ENCODE assay signal across 29 cellular contexts in genomic region chr1:163583782-163584181, GRCh38.
"Had no signal": no experiment of that assay in that cellular context is flagged by ENCODE, and none has a peak within 500 bp of the region (broad histone marks: within the 10 kb centered on the region; RNA-seq: fewer than 3 reads in every experiment).

No MANE protein-coding gene starts in this region.

- H3K9me3 Mint-ChIP-seq: activated CD4-positive, alpha-beta memory T cell treated with anti-CD3 and anti-CD28 coated beads, Interleukin-2, amount 10 ng/mL, durations not matched to agents 7 days and 5 days; activated CD4-positive, alpha-beta T cell treated with anti-CD3 and anti-CD28 coated beads, Interleukin-2, amount 10 ng/mL, durations not matched to agents 7 days and 5 days; activated naive CD4-positive, alpha-beta T cell treated with anti-CD3 and anti-CD28 coated beads, Interleukin-2, amount 10 ng/mL, durations not matched to agents 7 days and 5 days; activated naive CD8-positive, alpha-beta T cell treated with anti-CD3 and anti-CD28 coated beads, Interleukin-2, amount 10 ng/mL, durations not matched to agents 7 days and 5 days; activated T-cell treated with anti-CD3 and anti-CD28 coated beads, Interleukin-2, amount 50 U/mL, for 24 hours; brain; memory B cell; natural killer cell treated with Interleukin-12 subunit alpha and Interleukin-12 subunit beta and Interleukin-15 and Interleukin-18, amount 100 ng/mL, for 72 hours; stimulated activated naive B cell treated with anti-CD40 and anti-IgM and Interleukin-4, amounts not matched to agents 10 μg/mL and 1 μg/mL and 100 μg/mL, for 72 hours had no signal

- H2AFZ ChIP-seq: hepatocyte had no signal

- H3K27ac Mint-ChIP-seq: activated CD4-positive, alpha-beta memory T cell treated with anti-CD3 and anti-CD28 coated beads, Interleukin-2, amount 10 ng/mL, durations not matched to agents 7 days and 5 days; activated CD4-positive, alpha-beta T cell treated with anti-CD3 and anti-CD28 coated beads, Interleukin-2, amount 10 ng/mL, durations not matched to agents 7 days and 5 days; activated naive CD4-positive, alpha-beta T cell treated with anti-CD3 and anti-CD28 coated beads, Interleukin-2, amount 10 ng/mL, durations not matched to agents 7 days and 5 days; activated naive CD8-positive, alpha-beta T cell treated with anti-CD3 and anti-CD28 coated beads, Interleukin-2, amount 10 ng/mL, durations not matched to agents 7 days and 5 days; activated T-cell treated with anti-CD3 and anti-CD28 coated beads, Interleukin-2, amount 50 U/mL, for 24 hours; brain; memory B cell; natural killer cell treated with Interleukin-12 subunit alpha and Interleukin-12 subunit beta and Interleukin-15 and Interleukin-18, amount 100 ng/mL, for 72 hours; stimulated activated naive B cell treated with anti-CD40 and anti-IgM and Interleukin-4, amounts not matched to agents 10 μg/mL and 1 μg/mL and 100 μg/mL, for 72 hours; T-helper 17 cell had no signal

- H3K9me3 ChIP-seq: ascending aorta, colonic mucosa, esophagus squamous epithelium, right atrium auricular region, transverse colon had no signal

- ATAC-seq: left cardiac atrium; natural killer cell treated with Interleukin-12 subunit alpha and Interleukin-12 subunit beta and Interleukin-15 and Interleukin-18, amount 100 ng/mL, for 72 hours; stimulated activated naive B cell treated with anti-CD40 and anti-IgM and Interleukin-4, amounts not matched to agents 10 μg/mL and 1 μg/mL and 100 μg/mL, for 72 hours; T-helper 17 cell had no signal

- H3K79me2 ChIP-seq: hepatocyte had no signal

- H3K4me2 ChIP-seq: hepatocyte had no signal

- DNase-seq: activated CD4-positive, alpha-beta memory T cell treated with anti-CD3 and anti-CD28 coated beads, Interleukin-2, amount 10 ng/mL, durations not matched to agents 7 days and 5 days; activated CD4-positive, alpha-beta T cell treated with anti-CD3 and anti-CD28 coated beads, Interleukin-2, amount 10 ng/mL, durations not matched to agents 7 days and 5 days; activated CD4-positive, CD25-positive, alpha-beta regulatory T cell treated with anti-CD3 and anti-CD28 coated beads, Interleukin-2, amount 50 U/mL, for 72 hours; activated CD8-positive, alpha-beta memory T cell treated with anti-CD3 and anti-CD28 coated beads, Interleukin-2, amount 50 U/mL, for 48 hours; activated gamma-delta T cell; activated naive CD4-positive, alpha-beta T cell treated with anti-CD3 and anti-CD28 coated beads, Interleukin-2, amount 10 ng/mL, durations not matched to agents 7 days and 5 days; activated naive CD8-positive, alpha-beta T cell treated with anti-CD3 and anti-CD28 coated beads, Interleukin-2, amount 10 ng/mL, durations not matched to agents 7 days and 5 days; activated T-cell treated with anti-CD3 and anti-CD28 coated beads, Interleukin-2, amount 50 U/mL, for 24 hours; cerebellar nuclear complex; colonic mucosa; effector CD8-positive, alpha-beta T cell; esophagus squamous epithelium; glutamatergic neuron; islet precursor cell; left cardiac atrium; stimulated activated CD4-positive, alpha-beta T cell treated with anti-CD3 and anti-CD28 coated beads, Interleukin-15, amount 100 ng/mL, for 24 hours; stimulated activated CD4-positive, alpha-beta T cell treated with anti-CD3 and anti-CD28 coated beads, Interleukin-2, amount 100 ng/mL, for 24 hours; stimulated activated naive B cell treated with anti-CD40 and anti-IgM and Interleukin-4, amounts not matched to agents 10 μg/mL and 1 μg/mL and 100 μg/mL, for 72 hours; T-helper 17 cell; T1000; transverse colon had no signal

- H3K4me1 Mint-ChIP-seq: activated CD4-positive, alpha-beta memory T cell treated with anti-CD3 and anti-CD28 coated beads, Interleukin-2, amount 10 ng/mL, durations not matched to agents 7 days and 5 days; activated CD4-positive, alpha-beta T cell treated with anti-CD3 and anti-CD28 coated beads, Interleukin-2, amount 10 ng/mL, durations not matched to agents 7 days and 5 days; activated naive CD4-positive, alpha-beta T cell treated with anti-CD3 and anti-CD28 coated beads, Interleukin-2, amount 10 ng/mL, durations not matched to agents 7 days and 5 days; activated naive CD8-positive, alpha-beta T cell treated with anti-CD3 and anti-CD28 coated beads, Interleukin-2, amount 10 ng/mL, durations not matched to agents 7 days and 5 days; memory B cell; stimulated activated naive B cell treated with anti-CD40 and anti-IgM and Interleukin-4, amounts not matched to agents 10 μg/mL and 1 μg/mL and 100 μg/mL, for 72 hours; T-helper 17 cell had no signal

- H3K4me1 ChIP-seq: ascending aorta, colonic mucosa, esophagus squamous epithelium, right atrium auricular region had no signal

- H3K4me3 ChIP-seq: ascending aorta, cardiac muscle cell, colonic mucosa, esophagus squamous epithelium, hepatocyte, right atrium auricular region, transverse colon had no signal

- H3K36me3 Mint-ChIP-seq: activated naive CD4-positive, alpha-beta T cell treated with anti-CD3 and anti-CD28 coated beads, Interleukin-2, amount 10 ng/mL, durations not matched to agents 7 days and 5 days; activated naive CD8-positive, alpha-beta T cell treated with anti-CD3 and anti-CD28 coated beads, Interleukin-2, amount 10 ng/mL, durations not matched to agents 7 days and 5 days; brain; memory B cell; natural killer cell treated with Interleukin-12 subunit alpha and Interleukin-12 subunit beta and Interleukin-15 and Interleukin-18, amount 100 ng/mL, for 72 hours; stimulated activated naive B cell treated with anti-CD40 and anti-IgM and Interleukin-4, amounts not matched to agents 10 μg/mL and 1 μg/mL and 100 μg/mL, for 72 hours had no signal

- H3K36me3 ChIP-seq: ascending aorta, cardiac muscle cell, colonic mucosa, esophagus squamous epithelium, right atrium auricular region, transverse colon had no signal

- H3K27me3 ChIP-seq: ascending aorta, cardiac muscle cell, colonic mucosa, esophagus squamous epithelium, hepatocyte, right atrium auricular region, transverse colon had no signal

- H3K4me3 Mint-ChIP-seq: activated CD4-positive, alpha-beta memory T cell treated with anti-CD3 and anti-CD28 coated beads, Interleukin-2, amount 10 ng/mL, durations not matched to agents 7 days and 5 days; activated CD4-positive, alpha-beta T cell treated with anti-CD3 and anti-CD28 coated beads, Interleukin-2, amount 10 ng/mL, durations not matched to agents 7 days and 5 days; activated naive CD4-positive, alpha-beta T cell treated with anti-CD3 and anti-CD28 coated beads, Interleukin-2, amount 10 ng/mL, durations not matched to agents 7 days and 5 days; activated naive CD8-positive, alpha-beta T cell treated with anti-CD3 and anti-CD28 coated beads, Interleukin-2, amount 10 ng/mL, durations not matched to agents 7 days and 5 days; activated T-cell treated with anti-CD3 and anti-CD28 coated beads, Interleukin-2, amount 50 U/mL, for 24 hours; brain; memory B cell; natural killer cell treated with Interleukin-12 subunit alpha and Interleukin-12 subunit beta and Interleukin-15 and Interleukin-18, amount 100 ng/mL, for 72 hours; stimulated activated naive B cell treated with anti-CD40 and anti-IgM and Interleukin-4, amounts not matched to agents 10 μg/mL and 1 μg/mL and 100 μg/mL, for 72 hours; T-helper 17 cell had no signal

- H3K27me3 Mint-ChIP-seq: activated CD4-positive, alpha-beta memory T cell treated with anti-CD3 and anti-CD28 coated beads, Interleukin-2, amount 10 ng/mL, durations not matched to agents 7 days and 5 days; activated CD4-positive, alpha-beta T cell treated with anti-CD3 and anti-CD28 coated beads, Interleukin-2, amount 10 ng/mL, durations not matched to agents 7 days and 5 days; activated naive CD4-positive, alpha-beta T cell treated with anti-CD3 and anti-CD28 coated beads, Interleukin-2, amount 10 ng/mL, durations not matched to agents 7 days and 5 days; activated naive CD8-positive, alpha-beta T cell treated with anti-CD3 and anti-CD28 coated beads, Interleukin-2, amount 10 ng/mL, durations not matched to agents 7 days and 5 days; activated T-cell treated with anti-CD3 and anti-CD28 coated beads, Interleukin-2, amount 50 U/mL, for 24 hours; brain; memory B cell; natural killer cell treated with Interleukin-12 subunit alpha and Interleukin-12 subunit beta and Interleukin-15 and Interleukin-18, amount 100 ng/mL, for 72 hours; stimulated activated naive B cell treated with anti-CD40 and anti-IgM and Interleukin-4, amounts not matched to agents 10 μg/mL and 1 μg/mL and 100 μg/mL, for 72 hours; T-helper 17 cell had no signal

- H3K27ac ChIP-seq: ascending aorta, cardiac muscle cell, colonic mucosa, epithelial cell of prostate, esophagus squamous epithelium, hepatocyte, right atrium auricular region, transverse colon had no signal
